In the genomic region with DNA sequence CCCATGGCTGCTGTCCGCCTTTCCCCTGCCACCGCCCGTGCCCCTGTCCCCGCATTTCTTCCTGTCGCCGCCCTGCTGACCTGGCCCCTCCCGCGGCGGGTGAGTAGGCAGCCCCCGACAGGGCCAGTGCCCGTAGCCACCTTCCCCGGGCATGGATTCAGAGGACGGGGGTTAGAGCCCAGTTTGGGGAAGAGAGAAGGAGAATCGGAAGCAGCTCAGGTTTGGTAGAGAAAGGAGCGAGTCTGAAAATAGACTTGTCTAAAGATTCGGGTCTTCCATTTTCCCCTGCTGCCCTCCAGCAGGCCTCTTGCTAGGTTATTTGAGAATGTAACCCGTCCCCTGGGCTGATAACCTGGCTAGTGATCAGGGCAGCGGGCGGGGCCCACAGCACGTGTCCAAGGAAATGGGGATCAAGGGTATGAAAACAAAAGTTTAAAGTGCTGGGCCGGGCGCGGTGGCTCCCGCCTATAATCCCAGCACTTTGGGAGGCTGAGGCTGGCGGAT, we compare ENCODE assay signal across 1 cellular context.
TF ChIP-seq lines count a peak whose summit lies in the region.

No MANE protein-coding gene starts in this region.

TF ChIP-seq in K562, 482 proteins besides CTCF, POLR2A, EP300 and RAD21 (continued from another document):
- peak; percentile 71 for TF ChIP-seq MGA (IDR thresholded peaks at IDR 0.05)
- peak; percentile 28; the same call in 1 of the 2 replicates for TF ChIP-seq KLF6 (CRISPR knock-in tag; IDR thresholded peaks at IDR 0.05; ENCODE audit: borderline replicate concordance)
- no peak for TF ChIP-seq ZNF644 (tag; IDR thresholded peaks at IDR 0.05; ENCODE audit: low read depth)
- peak; percentile 80 for TF ChIP-seq VEZF1 (CRISPR knock-in tag; IDR thresholded peaks at IDR 0.05)
- TF ChIP-seq NUFIP1 (IDR thresholded peaks at IDR 0.05; ENCODE audit: partially characterized antibody), result no peak
- TF ChIP-seq ZBTB7A (IDR thresholded peaks at IDR 0.05; ENCODE audit: borderline replicate concordance, control insufficient read depth, low read depth, low read length), result peak; percentile 75; the same call in 1 of the 2 replicates
- peak; percentile 35; the same call in 1 of the 2 replicates for TF ChIP-seq PHF8 (IDR thresholded peaks at IDR 0.05; ENCODE audit: borderline replicate concordance, low read length)
- TF ChIP-seq ZKSCAN3 (CRISPR knock-in tag; IDR thresholded peaks at IDR 0.05), result no peak
- TF ChIP-seq, protein P1, sequence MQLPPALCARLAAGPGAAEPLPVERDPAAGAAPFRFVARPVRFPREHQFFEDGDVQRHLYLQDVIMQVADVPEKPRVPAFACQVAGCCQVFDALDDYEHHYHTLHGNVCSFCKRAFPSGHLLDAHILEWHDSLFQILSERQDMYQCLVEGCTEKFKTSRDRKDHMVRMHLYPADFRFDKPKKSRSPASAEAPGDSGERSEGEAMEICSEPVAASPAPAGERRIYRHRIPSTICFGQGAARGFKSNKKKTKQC (CRISPR knock-in tag; IDR thresholded peaks at IDR 0.05), result no peak
- TF ChIP-seq, protein P2, sequence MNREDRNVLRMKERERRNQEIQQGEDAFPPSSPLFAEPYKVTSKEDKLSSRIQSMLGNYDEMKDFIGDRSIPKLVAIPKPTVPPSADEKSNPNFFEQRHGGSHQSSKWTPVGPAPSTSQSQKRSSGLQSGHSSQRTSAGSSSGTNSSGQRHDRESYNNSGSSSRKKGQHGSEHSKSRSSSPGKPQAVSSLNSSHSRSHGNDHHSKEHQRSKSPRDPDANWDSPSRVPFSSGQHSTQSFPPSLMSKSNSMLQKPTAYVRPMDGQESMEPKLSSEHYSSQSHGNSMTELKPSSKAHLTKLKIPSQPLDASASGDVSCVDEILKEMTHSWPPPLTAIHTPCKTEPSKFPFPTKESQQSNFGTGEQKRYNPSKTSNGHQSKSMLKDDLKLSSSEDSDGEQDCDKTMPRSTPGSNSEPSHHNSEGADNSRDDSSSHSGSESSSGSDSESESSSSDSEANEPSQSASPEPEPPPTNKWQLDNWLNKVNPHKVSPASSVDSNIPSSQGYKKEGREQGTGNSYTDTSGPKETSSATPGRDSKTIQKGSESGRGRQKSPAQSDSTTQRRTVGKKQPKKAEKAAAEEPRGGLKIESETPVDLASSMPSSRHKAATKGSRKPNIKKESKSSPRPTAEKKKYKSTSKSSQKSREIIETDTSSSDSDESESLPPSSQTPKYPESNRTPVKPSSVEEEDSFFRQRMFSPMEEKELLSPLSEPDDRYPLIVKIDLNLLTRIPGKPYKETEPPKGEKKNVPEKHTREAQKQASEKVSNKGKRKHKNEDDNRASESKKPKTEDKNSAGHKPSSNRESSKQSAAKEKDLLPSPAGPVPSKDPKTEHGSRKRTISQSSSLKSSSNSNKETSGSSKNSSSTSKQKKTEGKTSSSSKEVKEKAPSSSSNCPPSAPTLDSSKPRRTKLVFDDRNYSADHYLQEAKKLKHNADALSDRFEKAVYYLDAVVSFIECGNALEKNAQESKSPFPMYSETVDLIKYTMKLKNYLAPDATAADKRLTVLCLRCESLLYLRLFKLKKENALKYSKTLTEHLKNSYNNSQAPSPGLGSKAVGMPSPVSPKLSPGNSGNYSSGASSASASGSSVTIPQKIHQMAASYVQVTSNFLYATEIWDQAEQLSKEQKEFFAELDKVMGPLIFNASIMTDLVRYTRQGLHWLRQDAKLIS (CRISPR knock-in tag; IDR thresholded peaks at IDR 0.05), result no peak
- peak in 1 of 2 experiments; percentile 70; a peak in 2 of 4 replicates for TF ChIP-seq MAZ (CRISPR knock-in tag; conservative IDR thresholded peaks at IDR 0.05 in 1 of 2, IDR thresholded peaks at IDR 0.05 in 1 of 2)
- TF ChIP-seq FOSL1 (tag; conservative IDR thresholded peaks at IDR 0.05), result peak; percentile 32; the same call in 1 of the 2 replicates
- no peak for TF ChIP-seq ZNF239 (CRISPR knock-in tag; IDR thresholded peaks at IDR 0.05)
- TF ChIP-seq BDP1 (IDR thresholded peaks at IDR 0.05; ENCODE audit: insufficient read depth, insufficient read length), result no peak
- TF ChIP-seq NR4A1 (CRISPR knock-in tag; IDR thresholded peaks at IDR 0.05), result no peak
- 0 out of 2 replicates have a peak, but pooled peaks have one; percentile 45 for TF ChIP-seq NR4A1 (tag; IDR thresholded peaks at IDR 0.05)
- TF ChIP-seq, protein P3, sequence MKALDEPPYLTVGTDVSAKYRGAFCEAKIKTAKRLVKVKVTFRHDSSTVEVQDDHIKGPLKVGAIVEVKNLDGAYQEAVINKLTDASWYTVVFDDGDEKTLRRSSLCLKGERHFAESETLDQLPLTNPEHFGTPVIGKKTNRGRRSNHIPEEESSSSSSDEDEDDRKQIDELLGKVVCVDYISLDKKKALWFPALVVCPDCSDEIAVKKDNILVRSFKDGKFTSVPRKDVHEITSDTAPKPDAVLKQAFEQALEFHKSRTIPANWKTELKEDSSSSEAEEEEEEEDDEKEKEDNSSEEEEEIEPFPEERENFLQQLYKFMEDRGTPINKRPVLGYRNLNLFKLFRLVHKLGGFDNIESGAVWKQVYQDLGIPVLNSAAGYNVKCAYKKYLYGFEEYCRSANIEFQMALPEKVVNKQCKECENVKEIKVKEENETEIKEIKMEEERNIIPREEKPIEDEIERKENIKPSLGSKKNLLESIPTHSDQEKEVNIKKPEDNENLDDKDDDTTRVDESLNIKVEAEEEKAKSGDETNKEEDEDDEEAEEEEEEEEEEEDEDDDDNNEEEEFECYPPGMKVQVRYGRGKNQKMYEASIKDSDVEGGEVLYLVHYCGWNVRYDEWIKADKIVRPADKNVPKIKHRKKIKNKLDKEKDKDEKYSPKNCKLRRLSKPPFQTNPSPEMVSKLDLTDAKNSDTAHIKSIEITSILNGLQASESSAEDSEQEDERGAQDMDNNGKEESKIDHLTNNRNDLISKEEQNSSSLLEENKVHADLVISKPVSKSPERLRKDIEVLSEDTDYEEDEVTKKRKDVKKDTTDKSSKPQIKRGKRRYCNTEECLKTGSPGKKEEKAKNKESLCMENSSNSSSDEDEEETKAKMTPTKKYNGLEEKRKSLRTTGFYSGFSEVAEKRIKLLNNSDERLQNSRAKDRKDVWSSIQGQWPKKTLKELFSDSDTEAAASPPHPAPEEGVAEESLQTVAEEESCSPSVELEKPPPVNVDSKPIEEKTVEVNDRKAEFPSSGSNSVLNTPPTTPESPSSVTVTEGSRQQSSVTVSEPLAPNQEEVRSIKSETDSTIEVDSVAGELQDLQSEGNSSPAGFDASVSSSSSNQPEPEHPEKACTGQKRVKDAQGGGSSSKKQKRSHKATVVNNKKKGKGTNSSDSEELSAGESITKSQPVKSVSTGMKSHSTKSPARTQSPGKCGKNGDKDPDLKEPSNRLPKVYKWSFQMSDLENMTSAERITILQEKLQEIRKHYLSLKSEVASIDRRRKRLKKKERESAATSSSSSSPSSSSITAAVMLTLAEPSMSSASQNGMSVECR (CRISPR knock-in tag; IDR thresholded peaks at IDR 0.05), result 0 out of 2 replicates have a peak, but pooled peaks have one; percentile 13
- peak; percentile 61 for TF ChIP-seq BHLHE40 (IDR thresholded peaks at IDR 0.05; ENCODE audit: low read length)
- TF ChIP-seq NFRKB (IDR thresholded peaks at IDR 0.05; ENCODE audit: low read depth), result 0 out of 2 replicates have a peak, but pooled peaks have one; percentile 54
- peak in 1 of 2 experiments; percentile 67; a peak in 2 of 4 replicates for TF ChIP-seq HDAC1 (IDR thresholded peaks at IDR 0.05)
- TF ChIP-seq THRA (IDR thresholded peaks at IDR 0.05), result no peak
- TF ChIP-seq SUPT5H (IDR thresholded peaks at IDR 0.05), result peak; percentile 53
- TF ChIP-seq CREB5 (CRISPR knock-in tag; IDR thresholded peaks at IDR 0.05), result no peak
TF ChIP-seq in K562: peak in this region for 60.
